In the genomic region with DNA sequence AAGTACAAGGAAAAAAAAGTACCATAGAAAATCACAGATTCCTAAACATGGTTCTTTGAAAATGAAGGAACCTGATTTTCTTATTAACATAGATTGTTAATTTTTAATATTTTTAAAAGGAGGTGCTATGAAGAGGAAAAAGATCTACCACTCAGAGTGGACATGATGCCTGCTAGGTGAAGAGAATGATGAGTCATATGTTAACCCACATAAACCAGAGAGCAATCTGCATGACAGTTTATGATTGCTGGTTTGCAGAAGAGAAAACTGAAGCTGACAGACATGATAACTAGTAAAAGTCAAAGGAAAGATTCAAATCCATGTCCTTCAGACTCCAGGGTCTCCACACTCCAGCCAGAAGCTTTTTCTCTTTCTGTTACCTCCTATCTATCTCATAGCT, we compare ENCODE assay signal across 15 cellular contexts.
DNase-seq lines count a peak whose midpoint lies in the region; ATAC-seq and TF ChIP-seq lines count a peak whose summit lies in the region.
"Had no signal": no experiment of that assay in that cellular context is flagged by ENCODE, and none has a peak within 500 bp of the region (broad histone marks: within the 10 kb centered on the region; RNA-seq: fewer than 3 reads in every experiment).

No MANE protein-coding gene starts in this region.

- intact Hi-C loops in Caco-2 (cut with micrococcal nuclease; ENCODE audit: unreplicated experiment) = no loop called here

- H3K4me3 ChIP-seq in Caco-2 (ENCODE audit: low read depth, low read length) = no peak overlapping the region
- H3K4me3 ChIP-seq: esophagus squamous epithelium, prostate gland had no signal

- no peaks in the 10 kb centered on the region for H3K9me3 ChIP-seq in Caco-2
- H3K9me3 ChIP-seq: esophagus squamous epithelium, prostate gland had no signal

- DNase-seq in SW480 (ENCODE audit: low spot score) (peak; percentile 46), NCI-H446 (lab: John Stamatoyannopoulos, UW) (no peak), Caco-2 (no peak), NCI-H187 treated with DMSO at 0.1 percent for 48 hours (lab: John Stamatoyannopoulos, UW) (no peak), NCI-H1694 treated with DMSO at 0.1 percent for 48 hours (lab: John Stamatoyannopoulos, UW) (no peak)
- DNase-seq: activated CD8-positive, alpha-beta memory T cell treated with anti-CD3 and anti-CD28 coated beads, Interleukin-2, amount 50 U/mL, for 4 hours; activated naive CD8-positive, alpha-beta T cell treated with anti-CD3 and anti-CD28 coated beads, Interleukin-2, amount 50 U/mL, for 24 hours; C1 segment of cervical spinal cord; esophagus squamous epithelium; stimulated activated CD4-positive, alpha-beta T cell treated with anti-CD3 and anti-CD28 coated beads, Interleukin-2, amount 100 ng/mL, for 48 hours; stimulated activated naive CD8-positive, alpha-beta T cell treated with anti-CD3 and anti-CD28 coated beads, Interleukin-15, amount 100 ng/mL, for 72 hours had no signal

- no peaks in the 10 kb centered on the region for H3K36me3 ChIP-seq in Caco-2 (ENCODE audit: control insufficient read depth, insufficient read depth, low read length)
- H3K36me3 ChIP-seq: esophagus squamous epithelium, prostate gland had no signal

- H3K4me3 Mint-ChIP-seq in Caco-2 (ENCODE audit: unreplicated experiment) = no peak overlapping the region
- H3K4me3 Mint-ChIP-seq: activated naive CD8-positive, alpha-beta T cell treated with anti-CD3 and anti-CD28 coated beads, Interleukin-2, amount 50 U/mL, for 24 hours; stimulated activated naive CD8-positive, alpha-beta T cell treated with anti-CD3 and anti-CD28 coated beads, Interleukin-15, amount 100 ng/mL, for 72 hours had no signal

- H3K27ac Mint-ChIP-seq in Caco-2 (ENCODE audit: unreplicated experiment) = no peak overlapping the region
- H3K27ac Mint-ChIP-seq: activated naive CD8-positive, alpha-beta T cell treated with anti-CD3 and anti-CD28 coated beads, Interleukin-2, amount 50 U/mL, for 24 hours; stimulated activated naive CD8-positive, alpha-beta T cell treated with anti-CD3 and anti-CD28 coated beads, Interleukin-15, amount 100 ng/mL, for 72 hours had no signal

- no peaks in the 10 kb centered on the region for H3K9me3 Mint-ChIP-seq in Caco-2 (ENCODE audit: unreplicated experiment)

- no peaks in the 10 kb centered on the region for H3K27me3 ChIP-seq in Caco-2 (replicated peaks; ENCODE audit: control insufficient read depth, insufficient read depth, low read length)
- H3K27me3 ChIP-seq: esophagus squamous epithelium had no signal

- TF ChIP-seq CTCF in Caco-2 (IDR thresholded peaks at IDR 0.05; ENCODE audit: insufficient read depth in 1 of 2, low read depth in 1 of 2, low read length in 1 of 2, severe bottlenecking in 1 of 2, unreplicated experiment in 1 of 2) = no peak

- CTCF ChIA-PET in Caco-2 (lab: Charles Lee) = no interaction called here

- H3K4me1 Mint-ChIP-seq in Caco-2 (ENCODE audit: low read depth, unreplicated experiment) = no peaks in the 10 kb centered on the region
- H3K4me1 Mint-ChIP-seq: activated naive CD8-positive, alpha-beta T cell treated with anti-CD3 and anti-CD28 coated beads, Interleukin-2, amount 50 U/mL, for 24 hours; stimulated activated naive CD8-positive, alpha-beta T cell treated with anti-CD3 and anti-CD28 coated beads, Interleukin-15, amount 100 ng/mL, for 72 hours had no signal

- ATAC-seq in GM18858 (IDR thresholded peaks at IDR 0.05; ENCODE audit: unreplicated experiment) = peak; percentile 93
- peak; percentile 94 for ATAC-seq in GM21390 (IDR thresholded peaks at IDR 0.05; ENCODE audit: unreplicated experiment)
- peak; percentile 97 for ATAC-seq in HG02981 (IDR thresholded peaks at IDR 0.05; ENCODE audit: unreplicated experiment)
- ATAC-seq: activated naive CD8-positive, alpha-beta T cell treated with anti-CD3 and anti-CD28 coated beads, Interleukin-2, amount 50 U/mL, for 24 hours; stimulated activated naive CD8-positive, alpha-beta T cell treated with anti-CD3 and anti-CD28 coated beads, Interleukin-15, amount 100 ng/mL, for 72 hours had no signal

- H3K36me3 Mint-ChIP-seq in Caco-2 (ENCODE audit: insufficient read depth, unreplicated experiment) = no peaks in the 10 kb centered on the region

- no peaks in the 10 kb centered on the region for H3K27me3 Mint-ChIP-seq in Caco-2 (ENCODE audit: insufficient read depth, unreplicated experiment)
- H3K27me3 Mint-ChIP-seq: activated naive CD8-positive, alpha-beta T cell treated with anti-CD3 and anti-CD28 coated beads, Interleukin-2, amount 50 U/mL, for 24 hours; stimulated activated naive CD8-positive, alpha-beta T cell treated with anti-CD3 and anti-CD28 coated beads, Interleukin-15, amount 100 ng/mL, for 72 hours had no signal

- BruUV-seq in Caco-2 (replicated peaks; lab: Mats Ljungman, UMichigan) = no TSS peak

- H3K4me1 ChIP-seq in Caco-2 = no peaks in the 10 kb centered on the region
- H3K4me1 ChIP-seq: esophagus squamous epithelium, prostate gland had no signal

- POLR2A ChIA-PET in Caco-2 (lab: Charles Lee) = no interaction called here
